ENCODE assay signal across 11 cellular contexts in genomic region chr2:190961918-190962487, GRCh38. TPM values are rescaled to one million over a fixed set of nuclear protein-coding genes. Genes with fewer than 3 reads are reported as not detected.
A peak's percentile ranks its signal among the peaks of the same experiment; 100 is the strongest.
DNase-seq lines count a peak whose midpoint lies in the region; TF ChIP-seq lines count a peak whose summit lies in the region.
"Had no signal": no experiment of that assay in that cellular context is flagged by ENCODE, and none has a peak within 500 bp of the region (broad histone marks: within the 10 kb centered on the region; RNA-seq: fewer than 3 reads in every experiment).

No MANE protein-coding gene starts in this region.

- peaks cover 66% of the 10 kb centered on the region for H3K36me3 Mint-ChIP-seq in activated naive CD4-positive, alpha-beta T cell treated with anti-CD3 and anti-CD28 coated beads, Interleukin-2, amount 10 ng/mL, durations not matched to agents 7 days and 5 days

- no peak for DNase-seq in activated naive CD4-positive, alpha-beta T cell treated with anti-CD3 and anti-CD28 coated beads, Interleukin-2, amount 10 ng/mL, durations not matched to agents 7 days and 5 days
- no peak for DNase-seq in activated naive CD4-positive, alpha-beta T cell treated with anti-CD3 and anti-CD28 coated beads, Interleukin-2, amount 50 U/mL, for 16 hours
- peak; percentile 53 for DNase-seq in M059J (ENCODE audit: low read depth)
- DNase-seq in fibroblast of mammary gland (ENCODE audit: low read depth): peak; percentile 60
- DNase-seq in stromal cell of bone marrow (ENCODE audit: low read depth): peak; percentile 24
- DNase-seq in effector CD8-positive, alpha-beta T cell (lab: John Stamatoyannopoulos, UW): no peak
- DNase-seq in inferior parietal cortex (ENCODE audit: extremely low spot score): no peak
- no peak for DNase-seq in hepatic stellate cell (ENCODE audit: low spot score)
- DNase-seq: kidney; NCI-H1092; stimulated activated naive CD4-positive, alpha-beta T cell had no signal

- no peak overlapping the region for H3K4me3 ChIP-seq in fibroblast of mammary gland (ENCODE audit: control insufficient read depth, low read depth, low read length)

- peak overlapping the region; percentile 9 for H3K27ac Mint-ChIP-seq in activated naive CD4-positive, alpha-beta T cell treated with anti-CD3 and anti-CD28 coated beads, Interleukin-2, amount 10 ng/mL, durations not matched to agents 7 days and 5 days

- peaks cover 2% of the 10 kb centered on the region for H3K9me3 Mint-ChIP-seq in activated naive CD4-positive, alpha-beta T cell treated with anti-CD3 and anti-CD28 coated beads, Interleukin-2, amount 10 ng/mL, durations not matched to agents 7 days and 5 days

- CTCF ChIA-PET in activated naive CD4-positive, alpha-beta T cell treated with anti-CD3 and anti-CD28 coated beads, Interleukin-2, amount 10 ng/mL, durations not matched to agents 7 days and 5 days (lab: Charles Lee): interaction anchor here (1.6 kb wide), 1 partner anchor 112 kb away, joined by 4 read pairs; no protein-coding TSS in a partner anchor

- no peak overlapping the region for H3K4me3 Mint-ChIP-seq in activated naive CD4-positive, alpha-beta T cell treated with anti-CD3 and anti-CD28 coated beads, Interleukin-2, amount 10 ng/mL, durations not matched to agents 7 days and 5 days

- no peaks in the 10 kb centered on the region for H3K27me3 Mint-ChIP-seq in activated naive CD4-positive, alpha-beta T cell treated with anti-CD3 and anti-CD28 coated beads, Interleukin-2, amount 10 ng/mL, durations not matched to agents 7 days and 5 days

- TF ChIP-seq CTCF in fibroblast of mammary gland (conservative IDR thresholded peaks at IDR 0.05; ENCODE audit: control insufficient read depth, insufficient read depth, low read depth, low read length): no peak

- peaks cover 27% of the 10 kb centered on the region for H3K4me1 Mint-ChIP-seq in activated naive CD4-positive, alpha-beta T cell treated with anti-CD3 and anti-CD28 coated beads, Interleukin-2, amount 10 ng/mL, durations not matched to agents 7 days and 5 days

RNA-seq across cellular contexts. Expression of gene STAT1, which starts 52.0 kb away (rescaled TPM):
- 386 and 537 TPM in 2 replicates for total RNA-seq in M059J (2014; rRNA removed; shearing (Covaris generic))

Comparison
In these comparisons a context has a peak if more than half of its experiments do, and no peak if none do; other contexts are left out.
1. DNase-seq: peak in M059J (single experiment), fibroblast of mammary gland (single experiment) and stromal cell of bone marrow (single experiment); none in activated naive CD4-positive, alpha-beta T cell treated with anti-CD3 and anti-CD28 coated beads, Interleukin-2, amount 10 ng/mL, durations not matched to agents 7 days and 5 days (single experiment), activated naive CD4-positive, alpha-beta T cell treated with anti-CD3 and anti-CD28 coated beads, Interleukin-2, amount 50 U/mL, for 16 hours (single experiment), effector CD8-positive, alpha-beta T cell (single experiment), inferior parietal cortex (single experiment) and hepatic stellate cell (single experiment).